Comparison of ENCODE assay signal across 28 cellular contexts in the genomic region with DNA sequence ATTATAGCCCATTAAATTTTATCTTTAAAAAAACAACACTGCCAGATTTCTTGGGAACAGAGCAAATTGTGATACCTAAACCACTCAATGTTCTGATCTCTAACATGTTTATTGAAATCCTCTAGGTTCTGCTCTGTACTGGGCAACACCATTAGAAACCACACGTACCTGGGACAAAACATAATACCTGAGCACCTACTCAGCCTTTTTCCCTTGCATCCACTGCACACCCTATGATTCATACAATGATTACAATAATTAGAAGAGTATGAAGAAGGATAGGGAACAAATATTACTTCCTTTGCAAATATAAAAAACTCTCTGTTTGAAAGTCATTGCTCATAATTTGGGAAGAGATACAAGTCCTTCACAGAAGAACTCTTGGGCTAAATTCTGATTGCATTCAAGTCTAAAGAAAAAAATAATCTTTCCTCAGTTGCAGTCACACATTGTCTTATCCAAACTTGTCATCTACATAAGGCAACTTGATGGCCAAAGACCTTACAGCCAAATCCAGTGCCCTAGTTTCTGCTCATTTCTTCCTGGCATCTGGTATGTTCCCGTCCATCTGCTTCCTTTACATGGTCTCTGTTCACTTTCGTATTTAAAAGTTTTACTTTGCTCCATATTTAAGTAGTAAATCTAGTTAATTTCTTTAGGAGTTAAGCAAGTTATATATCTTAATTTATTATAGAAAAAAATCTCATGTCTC.
"Had no signal": no experiment of that assay in that cellular context is flagged by ENCODE, and none has a peak within 500 bp of the region (broad histone marks: within the 10 kb centered on the region; RNA-seq: fewer than 3 reads in every experiment).

No MANE protein-coding gene starts in this region.

- H3K36me3 ChIP-seq: ascending aorta, Peyer's patch, SJCRH30, WERI-Rb-1 had no signal

- ATAC-seq: activated CD8-positive, alpha-beta T cell treated with anti-CD3 and anti-CD28 coated beads for 36 hours; activated T-cell treated with anti-CD3 and anti-CD28 coated beads, Interleukin-2, amount 50 U/mL, for 72 hours; activated T-helper 17 cell treated with anti-CD3 and anti-CD28 coated beads, Interleukin-2, amount 50 U/mL, for 72 hours; K562; PC-3 had no signal

- H3K27me3 Mint-ChIP-seq: activated CD4-positive, alpha-beta T cell treated with anti-CD3 and anti-CD28 coated beads, Interleukin-2, amount 10 ng/mL, durations not matched to agents 24 days and 14 days; activated CD8-positive, alpha-beta T cell treated with anti-CD3 and anti-CD28 coated beads for 36 hours; activated naive CD8-positive, alpha-beta T cell treated with anti-CD3 and anti-CD28 coated beads, Interleukin-2, amount 10 ng/mL, durations not matched to agents 7 days and 5 days; activated T-helper 17 cell treated with anti-CD3 and anti-CD28 coated beads, Interleukin-2, amount 50 U/mL, for 72 hours had no signal

- FAIRE-seq: K562 had no signal

- DNase-seq: activated CD4-positive, alpha-beta T cell treated with anti-CD3 and anti-CD28 coated beads, Interleukin-2, amount 10 ng/mL, durations not matched to agents 24 days and 14 days; activated CD4-positive, alpha-beta T cell treated with anti-CD3 and anti-CD28 coated beads, Interleukin-2, amount 50 U/mL, for 4 hours; activated CD8-positive, alpha-beta T cell treated with anti-CD3 and anti-CD28 coated beads for 36 hours; activated effector memory CD4-positive, alpha-beta T cell treated with anti-CD3 and anti-CD28 coated beads, Interleukin-2, amount 50 U/mL, for 16 hours; activated naive CD4-positive, alpha-beta T cell; activated naive CD4-positive, alpha-beta T cell treated with anti-CD3 and anti-CD28 coated beads, Interleukin-2, amount 50 U/mL, for 16 hours; activated naive CD8-positive, alpha-beta T cell treated with anti-CD3 and anti-CD28 coated beads, Interleukin-2, amount 10 ng/mL, durations not matched to agents 7 days and 5 days; activated T-cell treated with anti-CD3 and anti-CD28 coated beads, Interleukin-2, amount 50 U/mL, for 1 hour; activated T-cell treated with anti-CD3 and anti-CD28 coated beads, Interleukin-2, amount 50 U/mL, for 72 hours; amygdala; NCI-H1105; NCI-H1417 treated with DMSO at 0.1 percent for 48 hours; NCI-H1930; NCI-H345; NCI-H524 treated with DMSO at 0.1 percent for 48 hours; NCI-H748 treated with DMSO at 0.1 percent for 48 hours; NK-92 treated with Interleukin-12 subunit alpha and Interleukin-12 subunit beta, amount 100 ng/mL, for 24 hours; PC-3; Peyer's patch; Right ventricle myocardium superior; RPMI8226; SJCRH30; T1000; WERI-Rb-1 had no signal

- H3K27me3 ChIP-seq: ascending aorta, Peyer's patch, SJCRH30 had no signal

- H3K4me1 Mint-ChIP-seq: activated CD4-positive, alpha-beta T cell treated with anti-CD3 and anti-CD28 coated beads, Interleukin-2, amount 10 ng/mL, durations not matched to agents 24 days and 14 days; activated naive CD8-positive, alpha-beta T cell treated with anti-CD3 and anti-CD28 coated beads, Interleukin-2, amount 10 ng/mL, durations not matched to agents 7 days and 5 days; activated T-helper 17 cell treated with anti-CD3 and anti-CD28 coated beads, Interleukin-2, amount 50 U/mL, for 72 hours had no signal

- H3K36me3 Mint-ChIP-seq: activated naive CD8-positive, alpha-beta T cell treated with anti-CD3 and anti-CD28 coated beads, Interleukin-2, amount 10 ng/mL, durations not matched to agents 7 days and 5 days had no signal

- H3K9me3 ChIP-seq: ascending aorta, Peyer's patch, SJCRH30 had no signal

- H3K27ac ChIP-seq: ascending aorta, Peyer's patch, SJCRH30, SK-N-MC, WERI-Rb-1 had no signal

- H3K27ac Mint-ChIP-seq: activated CD4-positive, alpha-beta T cell treated with anti-CD3 and anti-CD28 coated beads, Interleukin-2, amount 10 ng/mL, durations not matched to agents 24 days and 14 days; activated CD8-positive, alpha-beta T cell treated with anti-CD3 and anti-CD28 coated beads for 36 hours; activated naive CD8-positive, alpha-beta T cell treated with anti-CD3 and anti-CD28 coated beads, Interleukin-2, amount 10 ng/mL, durations not matched to agents 7 days and 5 days; activated T-cell treated with anti-CD3 and anti-CD28 coated beads, Interleukin-2, amount 50 U/mL, for 72 hours; activated T-helper 17 cell treated with anti-CD3 and anti-CD28 coated beads, Interleukin-2, amount 50 U/mL, for 72 hours had no signal

- H3K4me1 ChIP-seq: ascending aorta, Peyer's patch, SJCRH30 had no signal

- H3K4me3 ChIP-seq: ascending aorta, K562, Peyer's patch, SJCRH30, SK-N-MC had no signal

- H3K4me3 Mint-ChIP-seq: activated CD4-positive, alpha-beta T cell treated with anti-CD3 and anti-CD28 coated beads, Interleukin-2, amount 10 ng/mL, durations not matched to agents 24 days and 14 days; activated CD8-positive, alpha-beta T cell treated with anti-CD3 and anti-CD28 coated beads for 36 hours; activated naive CD8-positive, alpha-beta T cell treated with anti-CD3 and anti-CD28 coated beads, Interleukin-2, amount 10 ng/mL, durations not matched to agents 7 days and 5 days; activated T-cell treated with anti-CD3 and anti-CD28 coated beads, Interleukin-2, amount 50 U/mL, for 72 hours; activated T-helper 17 cell treated with anti-CD3 and anti-CD28 coated beads, Interleukin-2, amount 50 U/mL, for 72 hours had no signal
